8 cellular contexts compared by ENCODE assay signal in genomic region chr5:90474235-90475107, GRCh38. TPM values are rescaled to one million over a fixed set of nuclear protein-coding genes. Genes with fewer than 3 reads are reported as not detected.
DNase-seq lines count a peak whose midpoint lies in the region; ATAC-seq and TF ChIP-seq lines count a peak whose summit lies in the region.

TSS of gene MBLAC2 (minus strand) at chr5:90474771. CDS start at chr5:90474292, 479 bp downstream.
TSS of gene POLR3G (plus strand) at chr5:90474864. CDS start at chr5:90485568, 10,704 bp downstream.

- TF ChIP-seq POLR2A in GM15510 (IDR thresholded peaks at IDR 0.05; ENCODE audit: borderline replicate concordance, extremely low read depth, insufficient read length): peak; percentile 76
- peak; percentile 67 to 79 for TF ChIP-seq POLR2A in uterus (IDR thresholded peaks at IDR 0.05)

- peak; percentile 84 for ATAC-seq in HG02852 (IDR thresholded peaks at IDR 0.05; ENCODE audit: unreplicated experiment)

- H3K36me3 ChIP-seq in right atrium auricular region: no peaks in the 10 kb centered on the region
- no peaks in the 10 kb centered on the region for H3K36me3 ChIP-seq in uterus

- DNase-seq in NCI-H146 (lab: John Stamatoyannopoulos, UW): peak; percentile 92
- DNase-seq in T-helper 1 cell: peak; percentile 84 to 93 (median 90)
- peak; percentile 90 for DNase-seq in right atrium auricular region (ENCODE audit: low spot score)
- peak; percentile 74 for DNase-seq in pulmonary artery endothelial cell (ENCODE audit: low read depth, low spot score)
- DNase-seq in uterus: peak; percentile 93

- peak in 1 of 2 donors; percentile 64 for TF ChIP-seq CTCF in right atrium auricular region (IDR thresholded peaks at IDR 0.05)
- peak; percentile 32 to 72 (median 48) for TF ChIP-seq CTCF in uterus (IDR thresholded peaks at IDR 0.05)

- no peaks in the 10 kb centered on the region for H3K27me3 ChIP-seq in right atrium auricular region
- no peaks in the 10 kb centered on the region for H3K27me3 ChIP-seq in uterus

- peak within 1 kb of the TSS; percentile 77 to 90 for H3K4me3 ChIP-seq in right atrium auricular region
- peak within 1 kb of the TSS; percentile 80 to 93 for H3K4me3 ChIP-seq in uterus

- H3K27ac ChIP-seq in angular gyrus (ENCODE audit: low read depth, low read length) (peak within 1 kb of the TSS; percentile 94), right atrium auricular region (peak within 1 kb of the TSS; percentile 82 to 83), uterus (peak within 1 kb of the TSS; percentile 58 to 73)

- peaks cover 0 to 9% of the 10 kb centered on the region in 2 donors for H3K4me1 ChIP-seq in right atrium auricular region
- H3K4me1 ChIP-seq in uterus: no peaks in the 10 kb centered on the region

- intact Hi-C loops in uterus (cut with DNase I; ENCODE audit: low total_unique reads): no loop called here

- H3K9me3 ChIP-seq in right atrium auricular region (no peaks in the 10 kb centered on the region), uterus (no peaks in the 10 kb centered on the region)

RNA-seq across cellular contexts. Expression of gene MBLAC2, which starts in this region (rescaled TPM):
- total RNA-seq in right atrium auricular region (1 to 10 TPM; 1.9 to 3.3 TPM), pulmonary artery endothelial cell (4.1 and 6.3 TPM in 2 replicates), uterus (10 to 100 TPM in 3 of 4 donors, 1 to 10 TPM in 1; 2.9 to 16.4 (median 10.7) TPM)

RNA-seq across cellular contexts. Expression of gene POLR3G, which starts in this region (rescaled TPM):
- total RNA-seq in right atrium auricular region (1 to 10 TPM in 1 of 2 donors, under 1 TPM in 1; 0.85 to 1.6 TPM), pulmonary artery endothelial cell (10.0 and 11.9 TPM in 2 replicates), uterus (1 to 10 TPM in 3 of 4 donors, not detected in 1; 2.4 to 4.6 (median 2.5) TPM)

Comparison
In these comparisons a context has a peak if more than half of its experiments do, and no peak if none do; other contexts are left out.
1. Peak in every context shown above with its lines: DNase-seq, ATAC-seq, H3K4me3 ChIP-seq and H3K27ac ChIP-seq.